Comparison of ENCODE assay signal across 2 cellular contexts in the genomic region with DNA sequence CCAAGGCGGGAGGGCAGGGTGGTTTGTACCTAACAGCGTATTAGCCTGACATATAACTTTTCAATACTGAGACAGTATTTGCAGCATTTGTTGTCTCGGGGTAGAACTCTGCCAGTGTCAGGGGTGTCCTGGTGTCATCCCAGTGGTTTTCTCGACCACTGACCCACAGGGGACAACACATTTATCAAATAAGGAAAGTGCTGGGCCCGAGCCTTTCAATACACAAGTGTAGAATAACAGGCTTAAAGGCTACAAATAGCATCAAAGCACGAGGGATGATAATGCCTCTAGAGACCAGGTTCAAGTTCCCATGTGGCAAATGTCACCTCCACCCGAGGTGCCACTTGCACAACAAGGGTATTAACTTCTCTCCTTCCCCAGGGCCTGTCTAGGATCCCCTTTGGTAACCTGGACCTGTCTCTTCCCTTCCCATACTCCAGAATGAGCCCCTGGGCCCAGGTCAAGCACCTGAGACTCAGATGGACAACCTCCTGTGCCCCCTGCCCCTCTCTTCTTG.
A peak's percentile ranks its signal among the peaks of the same experiment; 100 is the strongest.
TF ChIP-seq lines count a peak whose summit lies in the region.

No MANE protein-coding gene starts in this region.

TF ChIP-seq in GM23338, 12 proteins besides CTCF, POLR2A, EP300 and RAD21 (continues in another document):
- TF ChIP-seq, protein P1, sequence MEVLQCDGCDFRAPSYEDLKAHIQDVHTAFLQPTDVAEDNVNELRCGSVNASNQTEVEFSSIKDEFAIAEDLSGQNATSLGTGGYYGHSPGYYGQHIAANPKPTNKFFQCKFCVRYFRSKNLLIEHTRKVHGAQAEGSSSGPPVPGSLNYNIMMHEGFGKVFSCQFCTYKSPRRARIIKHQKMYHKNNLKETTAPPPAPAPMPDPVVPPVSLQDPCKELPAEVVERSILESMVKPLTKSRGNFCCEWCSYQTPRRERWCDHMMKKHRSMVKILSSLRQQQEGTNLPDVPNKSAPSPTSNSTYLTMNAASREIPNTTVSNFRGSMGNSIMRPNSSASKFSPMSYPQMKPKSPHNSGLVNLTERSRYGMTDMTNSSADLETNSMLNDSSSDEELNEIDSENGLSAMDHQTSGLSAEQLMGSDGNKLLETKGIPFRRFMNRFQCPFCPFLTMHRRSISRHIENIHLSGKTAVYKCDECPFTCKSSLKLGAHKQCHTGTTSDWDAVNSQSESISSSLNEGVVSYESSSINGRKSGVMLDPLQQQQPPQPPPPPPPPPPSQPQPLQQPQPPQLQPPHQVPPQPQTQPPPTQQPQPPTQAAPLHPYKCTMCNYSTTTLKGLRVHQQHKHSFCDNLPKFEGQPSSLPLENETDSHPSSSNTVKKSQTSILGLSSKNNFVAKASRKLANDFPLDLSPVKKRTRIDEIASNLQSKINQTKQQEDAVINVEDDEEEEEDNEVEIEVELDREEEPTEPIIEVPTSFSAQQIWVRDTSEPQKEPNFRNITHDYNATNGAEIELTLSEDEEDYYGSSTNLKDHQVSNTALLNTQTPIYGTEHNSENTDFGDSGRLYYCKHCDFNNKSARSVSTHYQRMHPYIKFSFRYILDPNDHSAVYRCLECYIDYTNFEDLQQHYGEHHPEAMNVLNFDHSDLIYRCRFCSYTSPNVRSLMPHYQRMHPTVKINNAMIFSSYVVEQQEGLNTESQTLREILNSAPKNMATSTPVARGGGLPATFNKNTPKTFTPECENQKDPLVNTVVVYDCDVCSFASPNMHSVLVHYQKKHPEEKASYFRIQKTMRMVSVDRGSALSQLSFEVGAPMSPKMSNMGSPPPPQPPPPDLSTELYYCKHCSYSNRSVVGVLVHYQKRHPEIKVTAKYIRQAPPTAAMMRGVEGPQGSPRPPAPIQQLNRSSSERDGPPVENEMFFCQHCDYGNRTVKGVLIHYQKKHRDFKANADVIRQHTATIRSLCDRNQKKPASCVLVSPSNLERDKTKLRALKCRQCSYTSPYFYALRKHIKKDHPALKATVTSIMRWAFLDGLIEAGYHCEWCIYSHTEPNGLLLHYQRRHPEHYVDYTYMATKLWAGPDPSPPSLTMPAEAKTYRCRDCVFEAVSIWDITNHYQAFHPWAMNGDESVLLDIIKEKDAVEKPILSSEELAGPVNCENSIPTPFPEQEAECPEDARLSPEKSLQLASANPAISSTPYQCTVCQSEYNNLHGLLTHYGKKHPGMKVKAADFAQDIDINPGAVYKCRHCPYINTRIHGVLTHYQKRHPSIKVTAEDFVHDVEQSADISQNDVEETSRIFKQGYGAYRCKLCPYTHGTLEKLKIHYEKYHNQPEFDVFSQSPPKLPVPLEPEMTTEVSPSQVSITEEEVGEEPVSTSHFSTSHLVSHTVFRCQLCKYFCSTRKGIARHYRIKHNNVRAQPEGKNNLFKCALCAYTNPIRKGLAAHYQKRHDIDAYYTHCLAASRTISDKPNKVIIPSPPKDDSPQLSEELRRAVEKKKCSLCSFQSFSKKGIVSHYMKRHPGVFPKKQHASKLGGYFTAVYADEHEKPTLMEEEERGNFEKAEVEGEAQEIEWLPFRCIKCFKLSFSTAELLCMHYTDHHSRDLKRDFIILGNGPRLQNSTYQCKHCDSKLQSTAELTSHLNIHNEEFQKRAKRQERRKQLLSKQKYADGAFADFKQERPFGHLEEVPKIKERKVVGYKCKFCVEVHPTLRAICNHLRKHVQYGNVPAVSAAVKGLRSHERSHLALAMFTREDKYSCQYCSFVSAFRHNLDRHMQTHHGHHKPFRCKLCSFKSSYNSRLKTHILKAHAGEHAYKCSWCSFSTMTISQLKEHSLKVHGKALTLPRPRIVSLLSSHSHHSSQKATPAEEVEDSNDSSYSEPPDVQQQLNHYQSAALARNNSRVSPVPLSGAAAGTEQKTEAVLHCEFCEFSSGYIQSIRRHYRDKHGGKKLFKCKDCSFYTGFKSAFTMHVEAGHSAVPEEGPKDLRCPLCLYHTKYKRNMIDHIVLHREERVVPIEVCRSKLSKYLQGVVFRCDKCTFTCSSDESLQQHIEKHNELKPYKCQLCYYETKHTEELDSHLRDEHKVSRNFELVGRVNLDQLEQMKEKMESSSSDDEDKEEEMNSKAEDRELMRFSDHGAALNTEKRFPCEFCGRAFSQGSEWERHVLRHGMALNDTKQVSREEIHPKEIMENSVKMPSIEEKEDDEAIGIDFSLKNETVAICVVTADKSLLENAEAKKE (CRISPR knock-in tag; IDR thresholded peaks at IDR 0.05): no peak
- TF ChIP-seq CREB1 (CRISPR knock-in tag; IDR thresholded peaks at IDR 0.05; ENCODE audit: low read depth) (no peak), EZH2phosphoT487 (IDR thresholded peaks at IDR 0.05; ENCODE audit: unreplicated experiment) (no peak), POLR2AphosphoS5 (IDR thresholded peaks at IDR 0.05; ENCODE audit: low read depth) (no peak), EZH2 (IDR thresholded peaks at IDR 0.05; ENCODE audit: low read depth, unreplicated experiment) (no peak), ZNF331 (CRISPR knock-in tag; IDR thresholded peaks at IDR 0.05; ENCODE audit: low read depth) (no peak), STAT1 (IDR thresholded peaks at IDR 0.05; ENCODE audit: unreplicated experiment) (no peak)
- TF ChIP-seq, protein P2, sequence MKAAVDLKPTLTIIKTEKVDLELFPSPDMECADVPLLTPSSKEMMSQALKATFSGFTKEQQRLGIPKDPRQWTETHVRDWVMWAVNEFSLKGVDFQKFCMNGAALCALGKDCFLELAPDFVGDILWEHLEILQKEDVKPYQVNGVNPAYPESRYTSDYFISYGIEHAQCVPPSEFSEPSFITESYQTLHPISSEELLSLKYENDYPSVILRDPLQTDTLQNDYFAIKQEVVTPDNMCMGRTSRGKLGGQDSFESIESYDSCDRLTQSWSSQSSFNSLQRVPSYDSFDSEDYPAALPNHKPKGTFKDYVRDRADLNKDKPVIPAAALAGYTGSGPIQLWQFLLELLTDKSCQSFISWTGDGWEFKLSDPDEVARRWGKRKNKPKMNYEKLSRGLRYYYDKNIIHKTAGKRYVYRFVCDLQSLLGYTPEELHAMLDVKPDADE (IDR thresholded peaks at IDR 0.05): no peak
- TF ChIP-seq, protein P3, sequence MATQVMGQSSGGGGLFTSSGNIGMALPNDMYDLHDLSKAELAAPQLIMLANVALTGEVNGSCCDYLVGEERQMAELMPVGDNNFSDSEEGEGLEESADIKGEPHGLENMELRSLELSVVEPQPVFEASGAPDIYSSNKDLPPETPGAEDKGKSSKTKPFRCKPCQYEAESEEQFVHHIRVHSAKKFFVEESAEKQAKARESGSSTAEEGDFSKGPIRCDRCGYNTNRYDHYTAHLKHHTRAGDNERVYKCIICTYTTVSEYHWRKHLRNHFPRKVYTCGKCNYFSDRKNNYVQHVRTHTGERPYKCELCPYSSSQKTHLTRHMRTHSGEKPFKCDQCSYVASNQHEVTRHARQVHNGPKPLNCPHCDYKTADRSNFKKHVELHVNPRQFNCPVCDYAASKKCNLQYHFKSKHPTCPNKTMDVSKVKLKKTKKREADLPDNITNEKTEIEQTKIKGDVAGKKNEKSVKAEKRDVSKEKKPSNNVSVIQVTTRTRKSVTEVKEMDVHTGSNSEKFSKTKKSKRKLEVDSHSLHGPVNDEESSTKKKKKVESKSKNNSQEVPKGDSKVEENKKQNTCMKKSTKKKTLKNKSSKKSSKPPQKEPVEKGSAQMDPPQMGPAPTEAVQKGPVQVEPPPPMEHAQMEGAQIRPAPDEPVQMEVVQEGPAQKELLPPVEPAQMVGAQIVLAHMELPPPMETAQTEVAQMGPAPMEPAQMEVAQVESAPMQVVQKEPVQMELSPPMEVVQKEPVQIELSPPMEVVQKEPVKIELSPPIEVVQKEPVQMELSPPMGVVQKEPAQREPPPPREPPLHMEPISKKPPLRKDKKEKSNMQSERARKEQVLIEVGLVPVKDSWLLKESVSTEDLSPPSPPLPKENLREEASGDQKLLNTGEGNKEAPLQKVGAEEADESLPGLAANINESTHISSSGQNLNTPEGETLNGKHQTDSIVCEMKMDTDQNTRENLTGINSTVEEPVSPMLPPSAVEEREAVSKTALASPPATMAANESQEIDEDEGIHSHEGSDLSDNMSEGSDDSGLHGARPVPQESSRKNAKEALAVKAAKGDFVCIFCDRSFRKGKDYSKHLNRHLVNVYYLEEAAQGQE (IDR thresholded peaks at IDR 0.05; ENCODE audit: unreplicated experiment): no peak

TF ChIP-seq in K562, 482 proteins besides CTCF, POLR2A, EP300 and RAD21:
- TF ChIP-seq, protein P4, sequence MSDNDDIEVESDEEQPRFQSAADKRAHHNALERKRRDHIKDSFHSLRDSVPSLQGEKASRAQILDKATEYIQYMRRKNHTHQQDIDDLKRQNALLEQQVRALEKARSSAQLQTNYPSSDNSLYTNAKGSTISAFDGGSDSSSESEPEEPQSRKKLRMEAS (CRISPR knock-in tag; IDR thresholded peaks at IDR 0.05): 0 out of 2 replicates have a peak, but pooled peaks have one; percentile 9
- TF ChIP-seq, protein P5, sequence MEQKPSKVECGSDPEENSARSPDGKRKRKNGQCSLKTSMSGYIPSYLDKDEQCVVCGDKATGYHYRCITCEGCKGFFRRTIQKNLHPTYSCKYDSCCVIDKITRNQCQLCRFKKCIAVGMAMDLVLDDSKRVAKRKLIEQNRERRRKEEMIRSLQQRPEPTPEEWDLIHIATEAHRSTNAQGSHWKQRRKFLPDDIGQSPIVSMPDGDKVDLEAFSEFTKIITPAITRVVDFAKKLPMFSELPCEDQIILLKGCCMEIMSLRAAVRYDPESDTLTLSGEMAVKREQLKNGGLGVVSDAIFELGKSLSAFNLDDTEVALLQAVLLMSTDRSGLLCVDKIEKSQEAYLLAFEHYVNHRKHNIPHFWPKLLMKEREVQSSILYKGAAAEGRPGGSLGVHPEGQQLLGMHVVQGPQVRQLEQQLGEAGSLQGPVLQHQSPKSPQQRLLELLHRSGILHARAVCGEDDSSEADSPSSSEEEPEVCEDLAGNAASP (IDR thresholded peaks at IDR 0.05): no peak
- no peak for TF ChIP-seq L3MBTL2 (IDR thresholded peaks at IDR 0.05)
- no peak for TF ChIP-seq MED1 (CRISPR knock-in tag; IDR thresholded peaks at IDR 0.05; ENCODE audit: borderline replicate concordance)
- TF ChIP-seq ZBTB1 (CRISPR knock-in tag; IDR thresholded peaks at IDR 0.05; ENCODE audit: borderline replicate concordance, low read depth): no peak
- no peak for TF ChIP-seq PHF8 (IDR thresholded peaks at IDR 0.05; ENCODE audit: borderline replicate concordance, low read length)
- TF ChIP-seq RHOXF2B (CRISPR knock-in tag; conservative IDR thresholded peaks at IDR 0.05): no peak
